Comparison of ENCODE assay signal across 20 cellular contexts in genomic region chr17:57657211-57657610, GRCh38.
"Had no signal": no experiment of that assay in that cellular context is flagged by ENCODE, and none has a peak within 500 bp of the region (broad histone marks: within the 10 kb centered on the region; RNA-seq: fewer than 3 reads in every experiment).

No MANE protein-coding gene starts in this region.

- H3K9me3 Mint-ChIP-seq: activated naive CD8-positive, alpha-beta T cell treated with anti-CD3 and anti-CD28 coated beads, Interleukin-2, amount 10 ng/mL, durations not matched to agents 7 days and 5 days; activated T-cell treated with anti-CD3 and anti-CD28 coated beads, Interleukin-2, amount 50 U/mL, for 24 hours; activated T-helper 2 cell treated with anti-CD3 and anti-CD28 coated beads, Interferon-gamma antibody, Interleukin-2, Interleukin-4, amounts not matched to agents 10 μg/mL and 5 μg/mL and 100 μg/mL, durations not matched to agents 14 hours and 24 hours and 36 hours; neural progenitor cell; T-cell had no signal

- H3K4me2 ChIP-seq: neural progenitor cell had no signal

- H3K27ac ChIP-seq: neural progenitor cell, prostate gland, thyroid gland had no signal

- H3K27me3 ChIP-seq: neural progenitor cell, thyroid gland had no signal

- H3K27me3 Mint-ChIP-seq: activated naive CD8-positive, alpha-beta T cell treated with anti-CD3 and anti-CD28 coated beads, Interleukin-2, amount 10 ng/mL, durations not matched to agents 7 days and 5 days; activated T-cell treated with anti-CD3 and anti-CD28 coated beads, Interleukin-2, amount 50 U/mL, for 24 hours; T-cell had no signal

- H3K9me3 ChIP-seq: mucosa of descending colon, prostate gland, thyroid gland had no signal

- H3K27ac Mint-ChIP-seq: activated naive CD8-positive, alpha-beta T cell treated with anti-CD3 and anti-CD28 coated beads, Interleukin-2, amount 10 ng/mL, durations not matched to agents 7 days and 5 days; activated T-cell treated with anti-CD3 and anti-CD28 coated beads, Interleukin-2, amount 50 U/mL, for 24 hours; activated T-helper 2 cell treated with anti-CD3 and anti-CD28 coated beads, Interferon-gamma antibody, Interleukin-2, Interleukin-4, amounts not matched to agents 10 μg/mL and 5 μg/mL and 100 μg/mL, durations not matched to agents 14 hours and 24 hours and 36 hours; neural progenitor cell had no signal

- H3K4me1 ChIP-seq: prostate gland had no signal

- DNase-seq: activated CD4-positive, alpha-beta T cell treated with anti-CD3 and anti-CD28 coated beads, Interleukin-2, amount 50 U/mL, for 4 hours; activated CD8-positive, alpha-beta memory T cell treated with anti-CD3 and anti-CD28 coated beads for 24 hours; activated CD8-positive, alpha-beta memory T cell treated with anti-CD3 and anti-CD28 coated beads, Interleukin-2, amount 50 U/mL, for 4 hours; activated naive CD4-positive, alpha-beta T cell; activated naive CD8-positive, alpha-beta T cell treated with anti-CD3 and anti-CD28 coated beads, Interleukin-2, amount 10 ng/mL, durations not matched to agents 7 days and 5 days; activated T-cell treated with anti-CD3 and anti-CD28 coated beads, Interleukin-2, amount 50 U/mL, for 24 hours; amniotic stem cell; dermis blood vessel endothelial cell; effector memory CD4-positive, alpha-beta T cell; left ventricle myocardium superior; mammary epithelial cell; mucosa of descending colon; stimulated activated CD4-positive, alpha-beta T cell treated with anti-CD3 and anti-CD28 coated beads, Interleukin-4, amount 100 ng/mL, for 24 hours; stimulated activated naive CD8-positive, alpha-beta T cell treated with anti-CD3 and anti-CD28 coated beads, Interleukin-15, Interleukin-2, amounts not matched to agents 100 U/mL and 50 U/mL, for 24 hours; T-cell; T-helper 9 cell; thyroid gland had no signal

- H3K4me3 ChIP-seq: mucosa of descending colon, neural progenitor cell, prostate gland, thyroid gland had no signal

- H3K36me3 ChIP-seq: neural progenitor cell, prostate gland, thyroid gland had no signal

- H3K4me3 Mint-ChIP-seq: activated naive CD8-positive, alpha-beta T cell treated with anti-CD3 and anti-CD28 coated beads, Interleukin-2, amount 10 ng/mL, durations not matched to agents 7 days and 5 days; activated T-cell treated with anti-CD3 and anti-CD28 coated beads, Interleukin-2, amount 50 U/mL, for 24 hours; neural progenitor cell; T-cell had no signal

- H3K9ac ChIP-seq: neural progenitor cell had no signal

- ATAC-seq: left ventricle myocardium superior; mucosa of descending colon; stimulated activated naive CD8-positive, alpha-beta T cell treated with anti-CD3 and anti-CD28 coated beads, Interleukin-15, Interleukin-2, amounts not matched to agents 100 U/mL and 50 U/mL, for 24 hours; T-cell had no signal

- H3K4me1 Mint-ChIP-seq: activated naive CD8-positive, alpha-beta T cell treated with anti-CD3 and anti-CD28 coated beads, Interleukin-2, amount 10 ng/mL, durations not matched to agents 7 days and 5 days had no signal

- H2AFZ ChIP-seq: neural progenitor cell had no signal
